ENCODE assay signal across 8 cellular contexts in genomic region chr9:79572032-79572890, GRCh38. TPM values are rescaled to one million over a fixed set of nuclear protein-coding genes. Genes with fewer than 3 reads are reported as not detected.
DNase-seq lines count a peak whose midpoint lies in the region; ATAC-seq and TF ChIP-seq lines count a peak whose summit lies in the region.

No MANE protein-coding gene starts in this region.

- DNase-seq in D341Med (ENCODE audit: low spot score) (peak; percentile 65), HFFc6 (peak; percentile 38), T-cell (peak in 25 of 34 experiments; percentile 2 to 53 (median 34)), cerebellum (ENCODE audit: low spot score) (peak; percentile 44), kidney tubule cell (ENCODE audit: low spot score) (peak; percentile 70)
- peak; percentile 50 for DNase-seq in stimulated activated CD4-positive, alpha-beta T cell treated with anti-CD3 and anti-CD28 coated beads, Interleukin-4, amount 100 ng/mL, for 1 hour

- ATAC-seq in T-cell (replicated peaks in 1 of 4) (peak in 2 of 4 experiments; percentile 0 to 4), HG03097 (IDR thresholded peaks at IDR 0.05; ENCODE audit: low FRiP score, unreplicated experiment) (no peak), HG02763 (IDR thresholded peaks at IDR 0.05; ENCODE audit: unreplicated experiment) (no peak)

- CTCF ChIA-PET in T-cell (lab: Charles Lee), result interaction anchor here in 1 of 2 donors (0.5 to 1.8 kb wide), 5 partner anchors 10 to 90 kb away, joined by 3 to 8 read pairs (median 3); no protein-coding TSS in a partner anchor

- H3K27ac Mint-ChIP-seq in HFFc6 (peak overlapping the region; percentile 67), T-cell (peak overlapping the region in 1 of 2 donors; percentile 55)

- POLR2A ChIA-PET in T-cell (lab: Charles Lee), result interaction anchor here (0.6 to 2.0 kb wide), 29 partner anchors 8 to 1682 kb away, joined by 3 to 47 read pairs (median 4); no protein-coding TSS in a partner anchor

- H3K9me3 Mint-ChIP-seq in HFFc6 (no peaks in the 10 kb centered on the region), T-cell (no peaks in the 10 kb centered on the region)

- H3K36me3 Mint-ChIP-seq in HFFc6 (ENCODE audit: low read depth) (peaks cover 38% of the 10 kb centered on the region), T-cell (peaks cover 7% of the 10 kb centered on the region)

- H3K4me3 Mint-ChIP-seq in HFFc6, result peak overlapping the region; percentile 91; the same call in 1 of the 2 replicates
- H3K4me3 Mint-ChIP-seq in T-cell, result peak overlapping the region in 2 of 3 donors; percentile 68 to 78

- TF ChIP-seq CTCF in HFFc6 (IDR thresholded peaks at IDR 0.05), result no peak

- peaks cover 28% of the 10 kb centered on the region for H3K4me1 Mint-ChIP-seq in HFFc6 (ENCODE audit: low read depth)
- peaks cover 36 to 41% (median 40%) of the 10 kb centered on the region in 3 donors for H3K4me1 Mint-ChIP-seq in T-cell

- H3K27me3 Mint-ChIP-seq in HFFc6 (ENCODE audit: insufficient read depth) (no peaks in the 10 kb centered on the region; the same call in none of the 2 replicates), T-cell (peaks cover under 1 to 10% of the 10 kb centered on the region in 2 donors)

RNA-seq across cellular contexts. Expression of gene TLE4, which starts 0.5 kb away (rescaled TPM):
- 100 to 1,000 TPM; 126 to 186 (median 139) TPM for total RNA-seq in HFFc6 (2021; fragmentation: NEBNext Ultra II Directional; extraction: Animal tissue kit (Norgen Biotek cat#: 25700))
- 100 to 1,000 TPM in 2 of 5 donors, 10 to 100 TPM in 3; 65.9 to 138 (median 78.7) TPM for total RNA-seq in T-cell
- total RNA-seq in cerebellum, result 27.3 TPM
